7 cellular contexts compared by ENCODE assay signal in genomic region chr15:43799945-43800285, GRCh38. TPM values are rescaled to one million over a fixed set of nuclear protein-coding genes. Genes with fewer than 3 reads are reported as not detected.
DNase-seq lines count a peak whose midpoint lies in the region; ATAC-seq and TF ChIP-seq lines count a peak whose summit lies in the region.

TSS of gene SERINC4 (minus strand) at chr15:43800220. CDS start at chr15:43799986, 234 bp downstream.

- H3K27ac ChIP-seq in angular gyrus (ENCODE audit: low read depth, low read length), result peak within 1 kb of the TSS; percentile 100
- H3K27ac ChIP-seq in substantia nigra (ENCODE audit: low read depth, low read length, poor library complexity, severe bottlenecking), result peak within 1 kb of the TSS; percentile 100

- no peak for DNase-seq in Jurkat, Clone E6-1 (ENCODE audit: low read depth, low spot score)
- DNase-seq in kidney epithelial cell (ENCODE audit: low read depth) (no peak), substantia nigra (lab: John Stamatoyannopoulos, UW) (peak in 2 of 49 donors; percentile 23 to 57), NCI-H1694 (lab: John Stamatoyannopoulos, UW) (no peak)
- no peak for DNase-seq in stimulated activated CD4-positive, alpha-beta T cell treated with anti-CD3 and anti-CD28 coated beads, Interleukin-1b, Interleukin-23, amount 100 ng/mL, for 48 hours

- H3K4me3 ChIP-seq in Jurkat, Clone E6-1 (ENCODE audit: low read length), result peak within 1 kb of the TSS; percentile 97
- peak within 1 kb of the TSS; percentile 98 for H3K4me3 ChIP-seq in kidney epithelial cell (ENCODE audit: low read depth, low read length)

- no peak for TF ChIP-seq CTCF in kidney epithelial cell (IDR thresholded peaks at IDR 0.05; ENCODE audit: insufficient read depth, low read length, poor library complexity, severe bottlenecking)

- no peaks in the 10 kb centered on the region for H3K27me3 ChIP-seq in kidney epithelial cell (ENCODE audit: control insufficient read depth, insufficient read depth, low read length)

- ATAC-seq in GM21515 (IDR thresholded peaks at IDR 0.05; ENCODE audit: unreplicated experiment), result no peak

- H3K36me3 ChIP-seq in kidney epithelial cell (ENCODE audit: control insufficient read depth, insufficient read depth, low read length), result peaks cover 11% of the 10 kb centered on the region

RNA-seq across cellular contexts. Expression of gene SERINC4, which starts in this region (rescaled TPM):
- polyA plus RNA-seq in Jurkat, Clone E6-1 (2012; ENCODE audit: insufficient read depth, insufficient read length), result 2.6 TPM
- 0.46 TPM in 1 of 2 replicates, not detected in the other for total RNA-seq in kidney epithelial cell
